ENCODE assay signal across 8 cellular contexts in genomic region chr14:20631023-20631820, GRCh38. TPM values are rescaled to one million over a fixed set of nuclear protein-coding genes. Genes with fewer than 3 reads are reported as not detected.
DNase-seq lines count a peak whose midpoint lies in the region; ATAC-seq and TF ChIP-seq lines count a peak whose summit lies in the region.

No MANE protein-coding gene starts in this region.

- H3K4me3 Mint-ChIP-seq in CD14-positive monocyte = peak overlapping the region; percentile 78 to 89

- H3K9ac ChIP-seq in HUES64 (ENCODE audit: low read depth, low read length) (peak overlapping the region; percentile 46), iPS-18a (ENCODE audit: low read length) (peak overlapping the region; percentile 44)

- H3K4me1 ChIP-seq in HUES64 (ENCODE audit: insufficient read depth, low read length) (peaks cover 17% of the 10 kb centered on the region), body of pancreas (peaks cover 32% of the 10 kb centered on the region), iPS-18a (ENCODE audit: control insufficient read depth, low read depth, low read length) (peaks cover 8% of the 10 kb centered on the region)

- H3K4me1 Mint-ChIP-seq in CD14-positive monocyte = peaks cover 44% of the 10 kb centered on the region

- peak overlapping the region; percentile 82 for H3K4me3 ChIP-seq in HUES64 (ENCODE audit: low read length)
- no peak overlapping the region for H3K4me3 ChIP-seq in body of pancreas
- H3K4me3 ChIP-seq in iPS-18a (ENCODE audit: low read length) = peak overlapping the region; percentile 85

- peaks cover 95 to 99% (median 96%) of the 10 kb centered on the region in 3 donors for H3K27me3 Mint-ChIP-seq in CD14-positive monocyte (ENCODE audit: low read depth in 3 of 3)

- DNase-seq in CD14-positive monocyte (ENCODE audit: low spot score) = no peak
- DNase-seq in SKM-1 (lab: John Stamatoyannopoulos, UW; ENCODE audit: unreplicated experiment) = peak; percentile 28
- DNase-seq in body of pancreas = peak; percentile 65 to 75 (median 66)
- peak; percentile 55 to 62 for DNase-seq in stimulated activated CD4-positive, alpha-beta T cell treated with anti-CD3 and anti-CD28 coated beads, Interleukin-1b, Interleukin-23, amount 100 ng/mL, for 4 hours (ENCODE audit: low read depth in 2 of 2)

- ATAC-seq in body of pancreas (peak; percentile 61), HG03342 (IDR thresholded peaks at IDR 0.05; ENCODE audit: unreplicated experiment) (no peak), HG03439 (IDR thresholded peaks at IDR 0.05; ENCODE audit: unreplicated experiment) (no peak)

- H3K9me3 ChIP-seq in HUES64 (ENCODE audit: insufficient read depth, low read depth, low read length) = no peaks in the 10 kb centered on the region
- H3K9me3 ChIP-seq in body of pancreas = no peaks in the 10 kb centered on the region
- no peaks in the 10 kb centered on the region for H3K9me3 ChIP-seq in iPS-18a (ENCODE audit: control insufficient read depth, low read depth, low read length)

- H3K27me3 ChIP-seq in HUES64 (ENCODE audit: insufficient read depth, low read length) (peaks cover 54% of the 10 kb centered on the region), body of pancreas (no peaks in the 10 kb centered on the region), iPS-18a (ENCODE audit: control insufficient read depth, insufficient read depth, low read length) (peaks cover 65% of the 10 kb centered on the region)

- peaks cover 8 to 31% of the 10 kb centered on the region in 2 donors for H3K36me3 Mint-ChIP-seq in CD14-positive monocyte

- no peaks in the 10 kb centered on the region for H3K36me3 ChIP-seq in HUES64 (ENCODE audit: insufficient read depth, low read length)
- no peaks in the 10 kb centered on the region for H3K36me3 ChIP-seq in body of pancreas (replicated peaks in 1 of 2; ENCODE audit: insufficient read depth in 1 of 2, low read depth in 2 of 2)
- H3K36me3 ChIP-seq in iPS-18a (ENCODE audit: control insufficient read depth, low read depth, low read length) = no peaks in the 10 kb centered on the region

- H3K27ac ChIP-seq in HUES64 (ENCODE audit: low read depth, low read length) (no peak overlapping the region), body of pancreas (peak overlapping the region in 1 of 4 donors; percentile 33), iPS-18a (ENCODE audit: low read length) (no peak overlapping the region)

- intact Hi-C loops in CD14-positive monocyte (cut with micrococcal nuclease) (loop anchor here in 1 of 2 donors (5.0 kb wide), 1 partner anchor 51 kb away; the partner anchor contains the start of gene RNASE4), body of pancreas (cut with DNase I) (no loop called here)

- peaks cover 8 to 50% (median 37%) of the 10 kb centered on the region in 7 donors for H3K9me3 Mint-ChIP-seq in CD14-positive monocyte

- no peak for TF ChIP-seq CTCF in CD14-positive monocyte (IDR thresholded peaks at IDR 0.05)
- no peak for TF ChIP-seq CTCF in body of pancreas (IDR thresholded peaks at IDR 0.05)

- H3K27ac Mint-ChIP-seq in CD14-positive monocyte = peak overlapping the region in 1 of 7 donors; percentile 48

- no peak for TF ChIP-seq POLR2A in body of pancreas (IDR thresholded peaks at IDR 0.05)

- 3% methylated on average over 17 of the region's 18 CpGs for WGBS in HUES64
- WGBS in body of pancreas, 2 donors = 2 to 4% methylated on average over 18 of the region's 18 CpGs

RNA-seq across cellular contexts. Expression of gene OR6S1, which starts 10.3 kb away (rescaled TPM):
- polyA plus RNA-seq in CD14-positive monocyte = not detected
- not detected for polyA plus RNA-seq in HUES64 (2013, experiment 1 of 2)
- not detected for polyA plus RNA-seq in HUES64 (2013, experiment 2 of 2)
- not detected for total RNA-seq in body of pancreas

RNA-seq across cellular contexts. Expression of gene RNASE12, which starts 40.0 kb away (rescaled TPM):
- not detected for polyA plus RNA-seq in CD14-positive monocyte
- polyA plus RNA-seq in HUES64 (2013, experiment 1 of 2) = not detected
- not detected for polyA plus RNA-seq in HUES64 (2013, experiment 2 of 2)
- not detected for total RNA-seq in body of pancreas

RNA-seq across cellular contexts. Expression of gene RNASE11, which starts 43.4 kb away (rescaled TPM):
- polyA plus RNA-seq in CD14-positive monocyte = not detected
- not detected for polyA plus RNA-seq in HUES64 (2013, experiment 1 of 2)
- polyA plus RNA-seq in HUES64 (2013, experiment 2 of 2) = not detected
- not detected for total RNA-seq in body of pancreas

RNA-seq across cellular contexts. Expression of gene RNASE4, which starts 53.1 kb away (rescaled TPM):
- 10 to 100 TPM; 49.1 to 85.8 TPM for polyA plus RNA-seq in CD14-positive monocyte
- 0.20 TPM for polyA plus RNA-seq in HUES64 (2013, experiment 1 of 2)
- polyA plus RNA-seq in HUES64 (2013, experiment 2 of 2) = 1.1 TPM
- total RNA-seq in body of pancreas = 10 to 100 TPM; 41.8 to 47.5 TPM

RNA-seq across cellular contexts. Expression of gene ANG, which starts 57.3 kb away (rescaled TPM):
- polyA plus RNA-seq in CD14-positive monocyte = 10 to 100 TPM; 31.4 to 55.7 TPM
- polyA plus RNA-seq in HUES64 (2013, experiment 1 of 2) = 1.1 TPM
- polyA plus RNA-seq in HUES64 (2013, experiment 2 of 2) = 1.5 TPM
- 10 to 100 TPM; 24.1 to 28.0 TPM for total RNA-seq in body of pancreas

Comparison
In these comparisons a context has a peak if more than half of its experiments do, and no peak if none do; other contexts are left out.
1. H3K4me3 ChIP-seq: peak in HUES64 (single experiment) and iPS-18a (single experiment); none in body of pancreas (0 of 2).